20 cellular contexts compared by ENCODE assay signal in genomic region chr13:106354961-106355360, GRCh38.
DNase-seq lines count a peak whose midpoint lies in the region; ATAC-seq and TF ChIP-seq lines count a peak whose summit lies in the region.
"Had no signal": no experiment of that assay in that cellular context is flagged by ENCODE, and none has a peak within 500 bp of the region (broad histone marks: within the 10 kb centered on the region; RNA-seq: fewer than 3 reads in every experiment).

No MANE protein-coding gene starts in this region.

- H3K27me3 ChIP-seq in PC-3 (ENCODE audit: low read length) = no peaks in the 10 kb centered on the region

- H3K36me3 ChIP-seq in PC-3 (ENCODE audit: low read depth, low read length) = no peaks in the 10 kb centered on the region

- peak; percentile 21 for DNase-seq in DMS153 treated with DMSO at 0.1 percent for 48 hours (lab: John Stamatoyannopoulos, UW; ENCODE audit: unreplicated experiment)
- DNase-seq in NCI-H1417 treated with DMSO at 0.1 percent for 48 hours (lab: John Stamatoyannopoulos, UW) = peak; percentile 64
- no peak for DNase-seq in PC-3
- no peak for DNase-seq in progenitor cell of endocrine pancreas (ENCODE audit: low spot score, unreplicated experiment)
- DNase-seq in activated CD4-positive, alpha-beta T cell treated with anti-CD3 and anti-CD28 coated beads, Interleukin-2, amount 50 U/mL, for 1 hour = no peak
- DNase-seq: Caco-2; CD4-positive, CD25-positive, alpha-beta regulatory T cell; DMS 273 treated with DMSO at 0.1 percent for 48 hours; GOT3; MM.1S; NCI-H1048; NCI-H1436 treated with DMSO at 0.1 percent for 48 hours; NCI-H1930; NCI-H774; NK-92 treated with Interleukin-12 subunit alpha and Interleukin-12 subunit beta, amount 100 ng/mL, for 24 hours; T-helper 1 cell had no signal

- peak; percentile 27; the same call in 1 of the 2 replicates for ATAC-seq in PC-3
- no peak for ATAC-seq in GM19324 (IDR thresholded peaks at IDR 0.05; ENCODE audit: low FRiP score, unreplicated experiment)
- no peak for ATAC-seq in HG02588 (IDR thresholded peaks at IDR 0.05; ENCODE audit: unreplicated experiment)
- ATAC-seq: HCT116, Panc1 had no signal

- no TSS peak for BruUV-seq in PC-3 (replicated peaks; lab: Mats Ljungman, UMichigan)

- POLR2A ChIA-PET in PC-3 (lab: Charles Lee; ENCODE audit: unreplicated experiment) = no interaction called here

- H3K36me3 Mint-ChIP-seq in progenitor cell of endocrine pancreas (ENCODE audit: insufficient read depth) = no peaks in the 10 kb centered on the region
- H3K36me3 Mint-ChIP-seq: CD4-positive, CD25-positive, alpha-beta regulatory T cell had no signal

- H3K9me3 ChIP-seq in PC-3 (ENCODE audit: low read length) = no peaks in the 10 kb centered on the region
- H3K9me3 ChIP-seq: Caco-2 had no signal

- no peaks in the 10 kb centered on the region for H4K20me1 ChIP-seq in PC-3 (ENCODE audit: low read length)

- no peaks in the 10 kb centered on the region for H3K79me2 ChIP-seq in PC-3 (ENCODE audit: low read length)

- peaks cover 33% of the 10 kb centered on the region for H3K4me1 Mint-ChIP-seq in progenitor cell of endocrine pancreas (ENCODE audit: low read depth)
- H3K4me1 Mint-ChIP-seq: CD4-positive, CD25-positive, alpha-beta regulatory T cell had no signal

- peaks cover 10% of the 10 kb centered on the region for H3K4me1 ChIP-seq in PC-3 (ENCODE audit: insufficient read depth, low read length)

- no peaks in the 10 kb centered on the region for H3K9me2 ChIP-seq in PC-3 (replicated peaks; ENCODE audit: low read length)

- no peak overlapping the region for H3K4me3 ChIP-seq in PC-3 (ENCODE audit: low read length)

- no peak overlapping the region for H3K4me3 Mint-ChIP-seq in progenitor cell of endocrine pancreas (ENCODE audit: low read depth)
- H3K4me3 Mint-ChIP-seq: CD4-positive, CD25-positive, alpha-beta regulatory T cell had no signal

- peak overlapping the region; percentile 68 for H3K27ac Mint-ChIP-seq in progenitor cell of endocrine pancreas

- CTCF ChIA-PET in PC-3 (lab: Charles Lee) = no interaction called here

- no peak overlapping the region for H2AFZ ChIP-seq in PC-3 (ENCODE audit: low read length)

- no peak overlapping the region for H3K4me2 ChIP-seq in PC-3 (ENCODE audit: low read length)

- H3K9ac ChIP-seq in PC-3 (ENCODE audit: low read length) = no peak overlapping the region

- no peaks in the 10 kb centered on the region for H3F3A ChIP-seq in PC-3 (ENCODE audit: low read length, unreplicated experiment)

- H3K27me3 Mint-ChIP-seq in progenitor cell of endocrine pancreas = peaks cover 3% of the 10 kb centered on the region
- H3K27me3 Mint-ChIP-seq: CD4-positive, CD25-positive, alpha-beta regulatory T cell had no signal

- intact Hi-C loops in PC-3 (cut with micrococcal nuclease) = no loop called here

- TF ChIP-seq CTCF in PC-3 (conservative IDR thresholded peaks at IDR 0.05; ENCODE audit: low read depth, low read length) (no peak), progenitor cell of endocrine pancreas (IDR thresholded peaks at IDR 0.05; ENCODE audit: unreplicated experiment) (no peak)

- no peaks in the 10 kb centered on the region for H3K9me3 Mint-ChIP-seq in progenitor cell of endocrine pancreas (ENCODE audit: low read depth)

- H3K27ac ChIP-seq in PC-3 (ENCODE audit: low read length) = no peak overlapping the region

Comparison
In these comparisons a context has a peak if more than half of its experiments do, and no peak if none do; other contexts are left out.
1. DNase-seq: peak in DMS153 treated with DMSO at 0.1 percent for 48 hours (single experiment) and NCI-H1417 treated with DMSO at 0.1 percent for 48 hours (single experiment); none in PC-3 (single experiment), progenitor cell of endocrine pancreas (single experiment) and activated CD4-positive, alpha-beta T cell treated with anti-CD3 and anti-CD28 coated beads, Interleukin-2, amount 50 U/mL, for 1 hour (single experiment).